ENCODE assay signal across 1 cellular context in genomic region chr11:66745356-66746235, GRCh38.
TF ChIP-seq lines count a peak whose summit lies in the region.

No MANE protein-coding gene starts in this region.

TF ChIP-seq in IMR-90, 13 proteins besides CTCF, POLR2A, EP300 and RAD21 (continued from another document):
- TF ChIP-seq, protein P1, sequence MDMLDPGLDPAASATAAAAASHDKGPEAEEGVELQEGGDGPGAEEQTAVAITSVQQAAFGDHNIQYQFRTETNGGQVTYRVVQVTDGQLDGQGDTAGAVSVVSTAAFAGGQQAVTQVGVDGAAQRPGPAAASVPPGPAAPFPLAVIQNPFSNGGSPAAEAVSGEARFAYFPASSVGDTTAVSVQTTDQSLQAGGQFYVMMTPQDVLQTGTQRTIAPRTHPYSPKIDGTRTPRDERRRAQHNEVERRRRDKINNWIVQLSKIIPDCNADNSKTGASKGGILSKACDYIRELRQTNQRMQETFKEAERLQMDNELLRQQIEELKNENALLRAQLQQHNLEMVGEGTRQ (IDR thresholded peaks at IDR 0.05; ENCODE audit: low read depth, low read length): no peak
- TF ChIP-seq RCOR1 (IDR thresholded peaks at IDR 0.05; ENCODE audit: insufficient replicate concordance, low read length): no peak
- TF ChIP-seq CEBPB (IDR thresholded peaks at IDR 0.05; ENCODE audit: low read depth, low read length): no peak
- no peak for TF ChIP-seq CHD1 (IDR thresholded peaks at IDR 0.05; ENCODE audit: low read depth, low read length)
- TF ChIP-seq MAFK (IDR thresholded peaks at IDR 0.05; ENCODE audit: low read depth, low read length): no peak
- no peak for TF ChIP-seq FOS (IDR thresholded peaks at IDR 0.05; ENCODE audit: low read depth, low read length)
- no peak for TF ChIP-seq RFX5 (IDR thresholded peaks at IDR 0.05; ENCODE audit: low read depth, low read length)
- TF ChIP-seq MAZ (IDR thresholded peaks at IDR 0.05; ENCODE audit: borderline replicate concordance, low read depth, low read length): no peak
- TF ChIP-seq SMC3 (IDR thresholded peaks at IDR 0.05; ENCODE audit: low read depth, low read length): no peak
- TF ChIP-seq, protein P2, sequence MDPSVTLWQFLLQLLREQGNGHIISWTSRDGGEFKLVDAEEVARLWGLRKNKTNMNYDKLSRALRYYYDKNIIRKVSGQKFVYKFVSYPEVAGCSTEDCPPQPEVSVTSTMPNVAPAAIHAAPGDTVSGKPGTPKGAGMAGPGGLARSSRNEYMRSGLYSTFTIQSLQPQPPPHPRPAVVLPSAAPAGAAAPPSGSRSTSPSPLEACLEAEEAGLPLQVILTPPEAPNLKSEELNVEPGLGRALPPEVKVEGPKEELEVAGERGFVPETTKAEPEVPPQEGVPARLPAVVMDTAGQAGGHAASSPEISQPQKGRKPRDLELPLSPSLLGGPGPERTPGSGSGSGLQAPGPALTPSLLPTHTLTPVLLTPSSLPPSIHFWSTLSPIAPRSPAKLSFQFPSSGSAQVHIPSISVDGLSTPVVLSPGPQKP (IDR thresholded peaks at IDR 0.05; ENCODE audit: borderline replicate concordance, low read depth, low read length): no peak
- TF ChIP-seq NFE2L2 (IDR thresholded peaks at IDR 0.05; ENCODE audit: low read depth, low read length): no peak
